12 cellular contexts compared by ENCODE assay signal in the genomic region with DNA sequence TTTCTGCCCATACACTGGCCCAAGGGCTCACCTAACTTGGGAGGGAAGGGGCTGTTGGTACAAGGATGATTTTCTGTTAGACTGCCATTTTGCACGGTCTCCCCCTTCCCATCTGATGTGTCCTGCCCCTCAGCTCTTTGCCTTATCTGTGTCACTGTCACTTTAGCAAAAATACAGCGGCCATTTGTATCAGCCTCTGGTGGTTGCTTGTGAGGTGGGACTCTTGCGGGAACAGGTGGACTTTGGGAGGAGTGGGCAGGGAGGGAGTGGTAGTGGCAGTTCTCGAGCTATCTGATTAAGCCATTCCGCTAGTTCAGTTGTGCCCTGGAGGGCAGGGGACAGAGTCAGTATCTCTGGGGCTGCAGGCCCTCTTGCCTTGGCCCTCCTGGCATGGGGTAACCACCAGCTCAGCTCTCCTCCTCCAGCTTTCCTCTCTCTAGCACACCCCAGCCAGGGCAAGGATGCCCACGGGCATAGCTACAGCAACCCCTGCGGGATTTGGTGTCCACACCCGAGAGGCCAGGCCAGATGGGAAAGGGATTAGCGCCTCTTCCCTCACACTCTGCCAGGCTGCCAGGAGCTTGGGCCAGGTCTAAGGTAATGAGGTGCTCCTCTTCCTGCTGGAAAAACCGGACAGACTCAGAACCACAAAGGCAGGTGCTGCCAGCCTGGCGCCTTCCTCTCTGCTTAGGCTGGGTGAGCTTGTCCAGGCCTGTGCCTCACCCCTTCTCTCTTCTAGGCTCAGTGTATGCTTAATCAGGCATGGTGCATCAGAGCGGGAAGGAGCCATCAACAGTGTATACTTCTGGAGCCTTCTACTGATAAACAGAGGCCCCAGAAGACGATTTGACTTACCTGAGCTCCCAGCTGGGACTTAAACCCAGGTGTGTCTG. TPM values are rescaled to one million over a fixed set of nuclear protein-coding genes. Genes with fewer than 3 reads are reported as not detected.
A peak's percentile ranks its signal among the peaks of the same experiment; 100 is the strongest.
DNase-seq lines count a peak whose midpoint lies in the region; TF ChIP-seq lines count a peak whose summit lies in the region.
"Had no signal": no experiment of that assay in that cellular context is flagged by ENCODE, and none has a peak within 500 bp of the region (broad histone marks: within the 10 kb centered on the region; RNA-seq: fewer than 3 reads in every experiment).

No MANE protein-coding gene starts in this region.

- TF ChIP-seq CTCF in OCI-LY1 (IDR thresholded peaks at IDR 0.05; ENCODE audit: low read length) (no peak), stomach (IDR thresholded peaks at IDR 0.05) (no peak)

- H3F3A ChIP-seq in OCI-LY1 (ENCODE audit: insufficient read depth, low read length): no peaks in the 10 kb centered on the region

- no peak overlapping the region for H3K4me3 Mint-ChIP-seq in T-helper 2 cell treated with Interferon-gamma antibody and Interleukin-4, amounts not matched to agents 5 μg/mL and 100 μg/mL, for 36 hours
- H3K4me3 Mint-ChIP-seq in dendritic cell treated with granulocyte-macrophage colony-stimulating factor and Interleukin-4, amounts not matched to agents 40 ng/mL and 50 ng/mL, for 4 days: no peak overlapping the region

- H3K4me1 Mint-ChIP-seq in T-helper 2 cell treated with Interferon-gamma antibody and Interleukin-4, amounts not matched to agents 5 μg/mL and 100 μg/mL, for 36 hours (ENCODE audit: low read depth): peaks cover 17% of the 10 kb centered on the region
- H3K4me1 Mint-ChIP-seq in dendritic cell treated with granulocyte-macrophage colony-stimulating factor and Interleukin-4, amounts not matched to agents 40 ng/mL and 50 ng/mL, for 4 days (ENCODE audit: low read depth): peaks cover 22% of the 10 kb centered on the region

- WGBS in stomach, 5 donors: 58 to 72% (median 63%) methylated on average over 11 to 13 of the region's 13 CpGs

- no peak for TF ChIP-seq EP300 in stomach (IDR thresholded peaks at IDR 0.05)

- H3K27ac ChIP-seq in OCI-LY1 (ENCODE audit: low read depth, low read length, poor library complexity, severe bottlenecking): peak overlapping the region; percentile 24
- H3K27ac ChIP-seq in stomach: peak overlapping the region in 4 of 5 donors; percentile 0 to 42 (median 30)
- H3K27ac ChIP-seq: ovary had no signal

- peaks cover 19% of the 10 kb centered on the region for H3K4me1 ChIP-seq in OCI-LY1 (ENCODE audit: insufficient read depth, low read length, severe bottlenecking)
- H3K4me1 ChIP-seq in stomach: peaks cover 22 to 54% (median 40%) of the 10 kb centered on the region in 4 donors

- H2AFZ ChIP-seq in OCI-LY1 (ENCODE audit: low read length): no peak overlapping the region

- no peak for TF ChIP-seq POLR2A in stomach (IDR thresholded peaks at IDR 0.05)

- peak overlapping the region; percentile 39 for H3K27ac Mint-ChIP-seq in T-helper 2 cell treated with Interferon-gamma antibody and Interleukin-4, amounts not matched to agents 5 μg/mL and 100 μg/mL, for 36 hours
- H3K27ac Mint-ChIP-seq in dendritic cell treated with granulocyte-macrophage colony-stimulating factor and Interleukin-4, amounts not matched to agents 40 ng/mL and 50 ng/mL, for 4 days: peak overlapping the region; percentile 40

- H3K27me3 ChIP-seq in OCI-LY1 (ENCODE audit: insufficient read depth, low read length) (no peaks in the 10 kb centered on the region), stomach (no peaks in the 10 kb centered on the region)
- H3K27me3 ChIP-seq: ovary had no signal

- no peaks in the 10 kb centered on the region for H3K27me3 Mint-ChIP-seq in T-helper 2 cell treated with Interferon-gamma antibody and Interleukin-4, amounts not matched to agents 5 μg/mL and 100 μg/mL, for 36 hours (ENCODE audit: low read depth)
- no peaks in the 10 kb centered on the region for H3K27me3 Mint-ChIP-seq in dendritic cell treated with granulocyte-macrophage colony-stimulating factor and Interleukin-4, amounts not matched to agents 40 ng/mL and 50 ng/mL, for 4 days

- H4K20me1 ChIP-seq in OCI-LY1 (ENCODE audit: insufficient read depth, low read length): no peaks in the 10 kb centered on the region

- no peak for DNase-seq in T-helper 2 cell treated with Interferon-gamma antibody and Interleukin-4, amounts not matched to agents 5 μg/mL and 100 μg/mL, for 36 hours (ENCODE audit: low spot score)
- DNase-seq in T-helper 2 cell (no peak), stomach (no peak), NOMO-1 treated with DMSO at 0.1 percent for 48 hours (lab: John Stamatoyannopoulos, UW; ENCODE audit: unreplicated experiment) (no peak), NCI-H774 (lab: John Stamatoyannopoulos, UW) (no peak)
- no peak for DNase-seq in stimulated activated CD4-positive, alpha-beta T cell treated with anti-CD3 and anti-CD28 coated beads, Interleukin-1b, Interleukin-23, amount 100 ng/mL, for 48 hours
- DNase-seq: glutamatergic neuron, KG1, ovary had no signal

- H3K79me2 ChIP-seq in OCI-LY1 (ENCODE audit: insufficient read depth, low read length): no peaks in the 10 kb centered on the region

- H3K4me2 ChIP-seq in OCI-LY1 (ENCODE audit: low read length): no peak overlapping the region

- peaks cover 23% of the 10 kb centered on the region for H3K36me3 Mint-ChIP-seq in T-helper 2 cell treated with Interferon-gamma antibody and Interleukin-4, amounts not matched to agents 5 μg/mL and 100 μg/mL, for 36 hours (ENCODE audit: low read depth)
- H3K36me3 Mint-ChIP-seq in dendritic cell treated with granulocyte-macrophage colony-stimulating factor and Interleukin-4, amounts not matched to agents 40 ng/mL and 50 ng/mL, for 4 days (ENCODE audit: low read depth): peaks cover 71% of the 10 kb centered on the region

- H3K4me3 ChIP-seq in OCI-LY1 (ENCODE audit: low read depth, low read length, poor library complexity, severe bottlenecking) (no peak overlapping the region), stomach (no peak overlapping the region)
- H3K4me3 ChIP-seq: ovary had no signal

- H3K9me3 ChIP-seq in OCI-LY1 (ENCODE audit: low read length) (no peaks in the 10 kb centered on the region), stomach (no peaks in the 10 kb centered on the region)
- H3K9me3 ChIP-seq: ovary had no signal

- H3K36me3 ChIP-seq in OCI-LY1 (ENCODE audit: insufficient read depth, low read length) (peaks cover 55% of the 10 kb centered on the region), stomach (peaks cover 38 to 66% (median 59%) of the 10 kb centered on the region in 4 donors)
- H3K36me3 ChIP-seq: ovary had no signal

- no peaks in the 10 kb centered on the region for H3K9me3 Mint-ChIP-seq in T-helper 2 cell treated with Interferon-gamma antibody and Interleukin-4, amounts not matched to agents 5 μg/mL and 100 μg/mL, for 36 hours
- H3K9me3 Mint-ChIP-seq in dendritic cell treated with granulocyte-macrophage colony-stimulating factor and Interleukin-4, amounts not matched to agents 40 ng/mL and 50 ng/mL, for 4 days: no peaks in the 10 kb centered on the region

- no peak overlapping the region for H3K9ac ChIP-seq in OCI-LY1 (ENCODE audit: low read length)

- H3K9me2 ChIP-seq in OCI-LY1 (ENCODE audit: low read depth, low read length): no peaks in the 10 kb centered on the region

- intact Hi-C loops in dendritic cell treated with granulocyte-macrophage colony-stimulating factor and Interleukin-4, amounts not matched to agents 40 ng/mL and 50 ng/mL, for 4 days (cut with micrococcal nuclease): no loop called here
- intact Hi-C loops in stomach (cut with DNase I; ENCODE audit: low total_unique reads): loop anchor here (5.0 kb wide), 1 partner anchor 64 kb away; no protein-coding TSS in a partner anchor

RNA-seq across cellular contexts. Expression of a gene that starts 8.7 kb away (rescaled TPM):
- total RNA-seq in stomach: 10 to 100 TPM in 3 of 5 donors, 1 to 10 TPM in 2; 2.3 to 29.0 (median 18.1) TPM
- 10 to 100 TPM in 1 of 3 donors, 1 to 10 TPM in 2; 6.3 to 18.2 (median 9.4) TPM for polyA plus RNA-seq in stomach

RNA-seq across cellular contexts. Expression of a gene that starts 23.0 kb away (rescaled TPM):
- total RNA-seq in stomach: 100 to 1,000 TPM in 1 of 5 donors, 10 to 100 TPM in 4; 15.9 to 114 (median 25.0) TPM
- 10 to 100 TPM; 21.2 to 33.1 (median 22.9) TPM for polyA plus RNA-seq in stomach

RNA-seq across cellular contexts. Expression of a gene that starts 38.0 kb away (rescaled TPM):
- total RNA-seq in stomach: 100 to 1,000 TPM in 2 of 5 donors, 10 to 100 TPM in 3; 32.1 to 313 (median 66.5) TPM
- polyA plus RNA-seq in stomach: 10 to 100 TPM; 22.8 to 30.7 (median 28.6) TPM

RNA-seq across cellular contexts. Expression of a gene that starts 56.4 kb away (rescaled TPM):
- 1 to 10 TPM in 1 of 5 donors, not detected in 4; 1.8 TPM for total RNA-seq in stomach
- 1 to 10 TPM in 1 of 3 donors, not detected in 2; 7.6 TPM for polyA plus RNA-seq in stomach
- total RNA-seq: SK-MEL-5 had no signal
